Comparison of ENCODE assay signal across 8 cellular contexts in genomic region chr5:178627259-178627598, GRCh38. TPM values are rescaled to one million over a fixed set of nuclear protein-coding genes. Genes with fewer than 3 reads are reported as not detected.
A peak's percentile ranks its signal among the peaks of the same experiment; 100 is the strongest.
DNase-seq lines count a peak whose midpoint lies in the region; TF ChIP-seq lines count a peak whose summit lies in the region.

No MANE protein-coding gene starts in this region.

- H3K4me1 ChIP-seq in OCI-LY1 (ENCODE audit: insufficient read depth, low read length, severe bottlenecking) (peaks cover 20% of the 10 kb centered on the region), prostate gland (replicated peaks) (peaks cover 8% of the 10 kb centered on the region)

- H3K27ac ChIP-seq in OCI-LY1 (ENCODE audit: low read depth, low read length, poor library complexity, severe bottlenecking) (no peak overlapping the region), prostate gland (peak overlapping the region; percentile 96)

- no peak for TF ChIP-seq POLR2A in prostate gland (IDR thresholded peaks at IDR 0.05)

- no peak for DNase-seq in epithelial cell of proximal tubule (ENCODE audit: low read depth)
- no peak for DNase-seq in prostate gland (ENCODE audit: low spot score)
- no peak for DNase-seq in NCI-H226
- no peak for DNase-seq in DMS53 treated with DMSO at 0.1 percent for 48 hours (lab: John Stamatoyannopoulos, UW; ENCODE audit: unreplicated experiment)
- DNase-seq in glomerular visceral epithelial cell (ENCODE audit: extremely low spot score), result no peak
- DNase-seq in NCI-H1417 treated with DMSO at 0.1 percent for 48 hours (lab: John Stamatoyannopoulos, UW), result no peak

- H3K9me3 ChIP-seq in OCI-LY1 (ENCODE audit: low read length) (no peaks in the 10 kb centered on the region), prostate gland (no peaks in the 10 kb centered on the region)

- H3K36me3 ChIP-seq in OCI-LY1 (ENCODE audit: insufficient read depth, low read length) (peaks cover 10% of the 10 kb centered on the region), prostate gland (no peaks in the 10 kb centered on the region)

- 15% methylated on average over 4 of the region's 20 CpGs for WGBS in prostate gland

- no peaks in the 10 kb centered on the region for H3K9me2 ChIP-seq in OCI-LY1 (ENCODE audit: low read depth, low read length)

- H3K27me3 ChIP-seq in OCI-LY1 (ENCODE audit: insufficient read depth, low read length), result peaks cover under 1% of the 10 kb centered on the region; the same call in 1 of the 2 replicates
- H3K27me3 ChIP-seq in prostate gland (replicated peaks; ENCODE audit: insufficient read depth), result no peaks in the 10 kb centered on the region

- H3K9ac ChIP-seq in OCI-LY1 (ENCODE audit: low read length), result peak overlapping the region; percentile 43; the same call in 1 of the 2 replicates

- peaks cover 37% of the 10 kb centered on the region for H3K79me2 ChIP-seq in OCI-LY1 (ENCODE audit: insufficient read depth, low read length)

- TF ChIP-seq CTCF in GM12875 (IDR thresholded peaks at IDR 0.05; ENCODE audit: borderline replicate concordance, insufficient read depth, low read depth, low read length), result no peak
- TF ChIP-seq CTCF in OCI-LY1 (IDR thresholded peaks at IDR 0.05; ENCODE audit: low read length), result no peak
- TF ChIP-seq CTCF in epithelial cell of proximal tubule (conservative IDR thresholded peaks at IDR 0.05; ENCODE audit: low read depth, low read length), result no peak
- no peak for TF ChIP-seq CTCF in prostate gland (IDR thresholded peaks at IDR 0.05)

- intact Hi-C loops in prostate gland (cut with DNase I), result loop anchor here (10.0 kb wide), 1 partner anchor 108 kb away; the partner anchor contains the start of gene ZNF354A

- peak overlapping the region; percentile 59 for H3K4me2 ChIP-seq in OCI-LY1 (ENCODE audit: low read length)

- H3K4me3 ChIP-seq in GM12875 (ENCODE audit: low read depth, low read length) (peak overlapping the region; percentile 89), OCI-LY1 (ENCODE audit: low read depth, low read length, poor library complexity, severe bottlenecking) (peak overlapping the region; percentile 93), epithelial cell of proximal tubule (ENCODE audit: low read depth, low read length) (peak overlapping the region; percentile 77), prostate gland (peak overlapping the region; percentile 86 to 92)

- H4K20me1 ChIP-seq in OCI-LY1 (ENCODE audit: insufficient read depth, low read length), result no peaks in the 10 kb centered on the region

- peak overlapping the region; percentile 98 for H2AFZ ChIP-seq in OCI-LY1 (ENCODE audit: low read length)

- H3F3A ChIP-seq in OCI-LY1 (ENCODE audit: insufficient read depth, low read length), result no peaks in the 10 kb centered on the region

RNA-seq across cellular contexts. Expression of gene CLK4, which starts 0.4 kb away (rescaled TPM):
- total RNA-seq in epithelial cell of proximal tubule, result 4.3 and 5.1 TPM in 2 replicates
- 10 to 100 TPM; 26.7 to 39.0 TPM for total RNA-seq in prostate gland

RNA-seq across cellular contexts. Expression of gene COL23A1, which starts 37.0 kb away (rescaled TPM):
- total RNA-seq in epithelial cell of proximal tubule (not detected in 2 replicates), prostate gland (1 to 10 TPM; 2.7 to 6.1 TPM)
